Comparison of ENCODE assay signal across 16 cellular contexts in the genomic region with DNA sequence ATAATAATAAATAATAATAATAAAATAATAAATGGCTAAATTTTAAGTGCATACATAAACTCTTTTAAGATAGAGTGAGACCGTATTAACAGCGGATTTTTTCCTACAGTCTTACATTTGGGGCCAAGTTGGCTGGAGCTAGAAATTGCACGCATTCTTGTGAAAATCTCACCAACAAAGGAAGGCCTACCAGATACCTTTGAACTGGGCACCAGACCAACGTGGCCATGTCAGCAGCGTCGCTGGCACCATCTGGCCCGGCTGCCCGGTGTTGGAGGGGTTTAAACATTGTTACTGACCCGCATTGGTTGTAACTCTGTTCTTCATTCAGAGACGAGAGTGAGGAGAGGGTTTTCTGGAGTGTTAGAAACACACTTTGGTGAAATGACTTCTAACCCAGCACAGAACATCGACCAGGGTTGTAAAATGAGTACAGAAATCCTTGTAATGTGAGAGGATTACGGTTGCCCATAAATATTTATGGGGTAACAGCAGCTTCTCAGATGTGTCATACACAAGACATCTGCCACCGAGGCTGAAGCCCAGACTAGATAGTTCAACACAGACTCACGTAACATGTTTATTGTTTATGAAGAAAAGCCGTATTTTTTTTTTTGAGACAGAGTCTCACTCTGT. TPM values are rescaled to one million over a fixed set of nuclear protein-coding genes. Genes with fewer than 3 reads are reported as not detected.
DNase-seq lines count a peak whose midpoint lies in the region; ATAC-seq and TF ChIP-seq lines count a peak whose summit lies in the region.
"Had no signal": no experiment of that assay in that cellular context is flagged by ENCODE, and none has a peak within 500 bp of the region (broad histone marks: within the 10 kb centered on the region; RNA-seq: fewer than 3 reads in every experiment).

No MANE protein-coding gene starts in this region.

- H3K27ac ChIP-seq in IMR-90 (ENCODE audit: insufficient read depth, low read length), result peak overlapping the region; percentile 81
- H3K27ac ChIP-seq: upper lobe of right lung had no signal

- peak overlapping the region; percentile 94 for H3K4me2 ChIP-seq in IMR-90 (ENCODE audit: low read depth, low read length)

- no peak for TF ChIP-seq POLR2A in IMR-90 (IDR thresholded peaks at IDR 0.05; ENCODE audit: low read depth, low read length)

- no peak overlapping the region for H2AK9ac ChIP-seq in IMR-90 (replicated peaks; ENCODE audit: low read depth, low read length, poor library complexity)

- no peak overlapping the region for H2AK5ac ChIP-seq in IMR-90 (ENCODE audit: low read depth, low read length)

- H3K4me3 ChIP-seq in IMR-90 (ENCODE audit: insufficient read depth, low read depth, low read length), result no peak overlapping the region
- H3K4me3 ChIP-seq: upper lobe of right lung had no signal

- peak; percentile 85 for ATAC-seq in IMR-90 (ENCODE audit: low read depth)
- ATAC-seq in left colon, result peak; percentile 21
- no peak for ATAC-seq in HG03039 (IDR thresholded peaks at IDR 0.05; ENCODE audit: unreplicated experiment)
- ATAC-seq: right cardiac atrium, upper lobe of right lung had no signal

- H2BK15ac ChIP-seq in IMR-90 (ENCODE audit: low read depth, low read length), result peak overlapping the region; percentile 24; the same call in 2 of the 3 replicates

- no peak overlapping the region for H3K56ac ChIP-seq in IMR-90 (ENCODE audit: extremely low read depth, insufficient read depth, low read length)

- in situ Hi-C loops in IMR-90 (cut with MboI; ENCODE audit: low sequenced_read_pairs), result no loop called here

- H3K9me1 ChIP-seq in IMR-90 (ENCODE audit: insufficient read depth, low read length), result no peaks in the 10 kb centered on the region

- H3K9ac ChIP-seq in IMR-90 (ENCODE audit: low read depth, low read length), result no peak overlapping the region; the same call in 1 of the 2 replicates

- H3K27me3 ChIP-seq in IMR-90 (ENCODE audit: control insufficient read depth, insufficient read depth, low read length), result peaks cover 26% of the 10 kb centered on the region

- peak overlapping the region; percentile 23; the same call in 1 of the 2 replicates for H4K5ac ChIP-seq in IMR-90 (ENCODE audit: low read depth, low read length)

- no TSS peak for BruUV-seq in IMR-90 (replicated peaks; lab: Mats Ljungman, UMichigan)

- H3K79me1 ChIP-seq in IMR-90 (ENCODE audit: low read depth in 1 of 2, low read length in 2 of 2), result no peaks in the 10 kb centered on the region

- H2BK120ac ChIP-seq in IMR-90 (ENCODE audit: low read depth, low read length), result peak overlapping the region; percentile 22; the same call in 1 of the 2 replicates

- H3K4me1 ChIP-seq in IMR-90 (ENCODE audit: control insufficient read depth, insufficient read depth, low read length), result peaks cover 5% of the 10 kb centered on the region
- H3K4me1 ChIP-seq: upper lobe of right lung had no signal

- peak overlapping the region; percentile 44 for H3K18ac ChIP-seq in IMR-90 (ENCODE audit: low read depth, low read length)

- TF ChIP-seq CTCF in IMR-90 (conservative IDR thresholded peaks at IDR 0.05; ENCODE audit: low read depth, low read length), result no peak

- no peaks in the 10 kb centered on the region for H3K9me3 ChIP-seq in IMR-90 (ENCODE audit: control insufficient read depth, insufficient read depth, low read length)
- H3K9me3 ChIP-seq: upper lobe of right lung had no signal

- H3K23ac ChIP-seq in IMR-90 (ENCODE audit: low read depth, low read length), result no peak overlapping the region

- H2AFZ ChIP-seq in IMR-90 (replicated peaks; ENCODE audit: low read length, poor library complexity), result peak overlapping the region; percentile 76

- TF ChIP-seq RAD21 in IMR-90 (IDR thresholded peaks at IDR 0.05; ENCODE audit: low read length), result no peak

- POLR2A ChIA-PET in IMR-90 (lab: Charles Lee; ENCODE audit: unreplicated experiment), result no interaction called here

- H4K20me1 ChIP-seq in IMR-90 (ENCODE audit: insufficient read depth, low read length), result peaks cover 3% of the 10 kb centered on the region; the same call in 1 of the 2 replicates

- DNase-seq in AG20443 (ENCODE audit: low spot score), result peak; percentile 90
- peak; percentile 94 for DNase-seq in IMR-90
- peak; percentile 79 for DNase-seq in amniotic epithelial cell (ENCODE audit: low read depth)
- DNase-seq in left colon, result no peak
- no peak for DNase-seq in cerebellar nuclear complex (lab: John Stamatoyannopoulos, UW)
- no peak for DNase-seq in C1 segment of cervical spinal cord (lab: John Stamatoyannopoulos, UW)
- no peak for DNase-seq in stimulated activated CD4-positive, alpha-beta T cell treated with anti-CD3 and anti-CD28 coated beads, Interleukin-12 subunit alpha, Interleukin-12 subunit beta, amount 100 ng/mL, for 4 hours
- DNase-seq: activated CD4-positive, alpha-beta memory T cell treated with anti-CD3 and anti-CD28 coated beads, Interleukin-2, amount 10 ng/mL, durations not matched to agents 7 days and 5 days; activated naive CD4-positive, alpha-beta T cell treated with anti-CD3 and anti-CD28 coated beads, Interleukin-2, amount 10 ng/mL, durations not matched to agents 7 days and 5 days; CD4-positive, alpha-beta T cell; NCI-H1417; right cardiac atrium; upper lobe of right lung had no signal

- H2BK5ac ChIP-seq in IMR-90 (ENCODE audit: low read depth, low read length, poor library complexity, severe bottlenecking), result peak overlapping the region; percentile 74

- no CpG with 5 or more reads among the region's 15 CpGs for WGBS in IMR-90 (ENCODE audit: extremely low coverage in 2 of 2, insufficient read length in 1 of 2), 2 experiments

- H3K4ac ChIP-seq in IMR-90 (ENCODE audit: low read depth, low read length), result peak overlapping the region; percentile 13; the same call in 1 of the 2 replicates

- peak overlapping the region in 1 of 2 experiments; percentile 31; a peak in 1 of 4 replicates for H4K8ac ChIP-seq in IMR-90 (ENCODE audit: low read depth in 2 of 2, low read length in 2 of 2)

- peak overlapping the region; percentile 11; the same call in 1 of the 2 replicates for H2BK20ac ChIP-seq in IMR-90 (ENCODE audit: low read depth, low read length)

- H3K14ac ChIP-seq in IMR-90 (replicated peaks; ENCODE audit: low read depth, low read length), result no peak overlapping the region

- intact Hi-C loops in IMR-90 (cut with micrococcal nuclease) (no loop called here), left colon (cut with DNase I, micrococcal nuclease) (no loop called here)

- CTCF ChIA-PET in IMR-90 (lab: Yijun Ruan, JAX), result interaction anchor here (0.9 kb wide), 1 partner anchor 15 kb away, joined by 3 read pairs; no protein-coding TSS in a partner anchor

- dilution Hi-C loops in IMR-90 (cut with HindIII; ENCODE audit: low sequenced_read_pairs, unreplicated experiment), result no loop called here

- no peaks in the 10 kb centered on the region for H3K36me3 ChIP-seq in IMR-90 (ENCODE audit: control insufficient read depth, insufficient read depth, low read length)
- H3K36me3 ChIP-seq: upper lobe of right lung had no signal

- peak overlapping the region; percentile 16; the same call in 1 of the 2 replicates for H4K91ac ChIP-seq in IMR-90 (ENCODE audit: insufficient read depth, low read depth, low read length)

TF ChIP-seq in IMR-90, 13 proteins besides CTCF, POLR2A, EP300 and RAD21:
- TF ChIP-seq CEBPB (IDR thresholded peaks at IDR 0.05; ENCODE audit: low read depth, low read length), result peak; percentile 79
- TF ChIP-seq MAFK (IDR thresholded peaks at IDR 0.05; ENCODE audit: low read depth, low read length), result no peak
- peak; percentile 77; the same call in 1 of the 2 replicates for TF ChIP-seq FOS (IDR thresholded peaks at IDR 0.05; ENCODE audit: low read depth, low read length)
- no peak for TF ChIP-seq RCOR1 (IDR thresholded peaks at IDR 0.05; ENCODE audit: insufficient replicate concordance, low read length)

RNA-seq across cellular contexts. Expression of a gene that starts 34.6 kb away (rescaled TPM):
- total RNA-seq in IMR-90 (2012; rRNA removed) (not detected in 2 replicates), left colon (not detected)
- not detected in 2 replicates for polyA plus RNA-seq in IMR-90 (2012; rRNA removed)
- not detected in 2 replicates for polyA plus RNA-seq in IMR-90 (2012; cell fraction: cytosol; rRNA removed)
- polyA plus RNA-seq in IMR-90 (2012; cell fraction: nucleus; rRNA removed; ENCODE audit: low replicate concordance), result not detected in 2 replicates
- total RNA-seq: activated CD4-positive, alpha-beta memory T cell treated with anti-CD3 and anti-CD28 coated beads, Interleukin-2, amount 10 ng/mL, durations not matched to agents 7 days and 5 days; CD4-positive, alpha-beta T cell; dermis microvascular lymphatic vessel endothelial cell; right cardiac atrium; T-helper 1 cell treated with Interleukin-12 subunit alpha and Interleukin-12 subunit beta and Interleukin-4 antibody, amounts not matched to agents 30 ng/mL and 1 ng/mL, for 36 hours; upper lobe of right lung had no signal
- polyA plus RNA-seq: right cardiac atrium had no signal

RNA-seq across cellular contexts. Expression of a gene that starts 38.1 kb away (rescaled TPM):
- total RNA-seq in IMR-90 (2012; rRNA removed) (9.4 and 11.8 TPM in 2 replicates), left colon (10 to 100 TPM; 40.7 to 90.0 TPM)
- polyA plus RNA-seq in IMR-90 (2012; rRNA removed), result 25.9 and 28.7 TPM in 2 replicates
- 15.0 and 19.7 TPM in 2 replicates for polyA plus RNA-seq in IMR-90 (2012; cell fraction: cytosol; rRNA removed)
- polyA plus RNA-seq in IMR-90 (2012; cell fraction: nucleus; rRNA removed; ENCODE audit: low replicate concordance), result 21.7 and 58.1 TPM in 2 replicates

Comparison
In these comparisons a context has a peak if more than half of its experiments do, and no peak if none do; other contexts are left out.
1. DNase-seq: peak in AG20443 (single experiment), IMR-90 (single experiment) and amniotic epithelial cell (single experiment); none in left colon (0 of 2), cerebellar nuclear complex (0 of 2), C1 segment of cervical spinal cord (0 of 14) and stimulated activated CD4-positive, alpha-beta T cell treated with anti-CD3 and anti-CD28 coated beads, Interleukin-12 subunit alpha, Interleukin-12 subunit beta, amount 100 ng/mL, for 4 hours (single experiment).